In the genomic region with DNA sequence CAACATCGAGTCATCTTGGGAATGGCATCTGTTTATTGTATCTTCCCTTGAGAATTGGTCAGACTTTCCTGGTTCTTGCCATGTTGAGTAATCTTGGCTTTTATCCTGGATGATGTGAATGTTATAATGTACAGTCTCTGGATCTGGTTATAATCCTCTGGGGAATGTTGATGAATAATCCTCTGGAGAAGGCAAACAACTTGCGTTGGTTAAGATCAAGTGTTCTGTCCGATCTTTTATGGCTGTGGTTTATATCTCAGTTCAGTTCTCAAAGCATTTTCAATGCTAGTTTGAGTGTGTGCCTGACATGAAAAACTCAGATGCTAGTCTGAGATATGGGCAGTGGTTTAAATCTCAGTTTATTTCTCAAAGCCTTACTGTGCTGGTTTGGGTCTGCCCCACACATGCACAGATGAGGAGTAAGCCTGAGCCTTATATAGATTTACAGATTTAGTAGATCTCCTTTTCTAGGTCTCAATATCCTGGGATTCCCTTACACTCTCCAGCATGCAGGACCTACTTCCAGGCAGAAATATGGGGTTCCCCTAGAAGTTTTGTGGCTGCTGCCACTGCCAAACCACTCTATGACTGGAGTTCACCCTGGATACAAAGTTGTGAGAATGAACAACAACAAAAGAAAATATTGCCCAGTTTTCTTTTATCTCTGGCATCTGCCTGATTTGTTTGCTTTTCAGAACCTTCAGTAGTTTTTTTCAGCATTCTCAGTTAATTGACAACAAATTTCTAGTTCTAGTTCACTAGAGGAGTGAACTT, we compare ENCODE assay signal across 13 cellular contexts.
DNase-seq lines count a peak whose midpoint lies in the region; ATAC-seq, FAIRE-seq and TF ChIP-seq lines count a peak whose summit lies in the region.
"Had no signal": no experiment of that assay in that cellular context is flagged by ENCODE, and none has a peak within 500 bp of the region (broad histone marks: within the 10 kb centered on the region; RNA-seq: fewer than 3 reads in every experiment).

No MANE protein-coding gene starts in this region.

- TF ChIP-seq CTCF in D721Med (IDR thresholded peaks at IDR 0.05; ENCODE audit: insufficient read depth, missing control alignments) (no peak), fibroblast of mammary gland (conservative IDR thresholded peaks at IDR 0.05; ENCODE audit: control insufficient read depth, insufficient read depth, low read depth, low read length) (no peak), sigmoid colon (IDR thresholded peaks at IDR 0.05) (no peak)

- H3K27ac ChIP-seq in sigmoid colon (peak overlapping the region; percentile 59 to 79 (median 74)), neuronal stem cell (replicated peaks; ENCODE audit: low read length) (no peak overlapping the region)
- H3K27ac ChIP-seq: neutrophil had no signal

- no peak overlapping the region for H3K14ac ChIP-seq in neuronal stem cell (ENCODE audit: low read length)

- H2BK15ac ChIP-seq in neuronal stem cell (ENCODE audit: low read length): no peak overlapping the region

- no peak overlapping the region for H2AK5ac ChIP-seq in neuronal stem cell (ENCODE audit: low read depth, low read length)

- H3K4ac ChIP-seq in neuronal stem cell (ENCODE audit: low read length): no peak overlapping the region

- intact Hi-C loops in sigmoid colon (cut with DNase I): loop anchor here (5.0 to 10.0 kb wide), 2 partner anchors 189 to 397 kb away; no protein-coding TSS in a partner anchor

- no peak overlapping the region for H2BK120ac ChIP-seq in neuronal stem cell (ENCODE audit: low read depth, low read length)

- no peaks in the 10 kb centered on the region for H3K9me3 Mint-ChIP-seq in activated naive CD4-positive, alpha-beta T cell treated with anti-CD3 and anti-CD28 coated beads, Interleukin-2, amount 50 U/mL, for 72 hours

- H3K9ac ChIP-seq in neuronal stem cell (ENCODE audit: low read depth, low read length, poor library complexity): no peak overlapping the region

- no peak overlapping the region for H2AFZ ChIP-seq in neuronal stem cell (ENCODE audit: low read length)

- H3K36me3 ChIP-seq in sigmoid colon: no peaks in the 10 kb centered on the region
- no peaks in the 10 kb centered on the region for H3K36me3 ChIP-seq in neuronal stem cell (replicated peaks in 1 of 2; ENCODE audit: control insufficient read depth in 2 of 2, insufficient read depth in 2 of 2, low read length in 2 of 2)
- H3K36me3 ChIP-seq: neutrophil had no signal

- no peaks in the 10 kb centered on the region for H3K27me3 ChIP-seq in sigmoid colon
- no peaks in the 10 kb centered on the region for H3K27me3 ChIP-seq in neuronal stem cell (ENCODE audit: control insufficient read depth in 3 of 3, insufficient read depth in 3 of 3, low read depth in 1 of 3, low read length in 3 of 3)
- H3K27me3 ChIP-seq: neutrophil had no signal

- 11 to 44% methylated on average over 3 of the region's 3 CpGs for WGBS in sigmoid colon, 2 donors
- WGBS in neuronal stem cell (ENCODE audit: extremely low coverage in 2 of 2, insufficient read length in 2 of 2, insufficient replicate concordance in 1 of 2), 2 donors: no CpG with 5 or more reads among the region's 3 CpGs

- H3K79me1 ChIP-seq in neuronal stem cell (ENCODE audit: low read depth, low read length): no peaks in the 10 kb centered on the region

- peak; percentile 67 to 95 (median 90) for TF ChIP-seq EP300 in sigmoid colon (IDR thresholded peaks at IDR 0.05)

- no peak overlapping the region for H4K8ac ChIP-seq in neuronal stem cell (ENCODE audit: low read depth, low read length)

- ATAC-seq in HG03469 (IDR thresholded peaks at IDR 0.05; ENCODE audit: unreplicated experiment): no peak
- ATAC-seq in activated naive CD4-positive, alpha-beta T cell treated with anti-CD3 and anti-CD28 coated beads, Interleukin-2, amount 50 U/mL, for 72 hours: no peak

- peaks cover 0 to 44% (median 32%) of the 10 kb centered on the region in 4 donors for H3K4me1 ChIP-seq in sigmoid colon
- H3K4me1 ChIP-seq in neuronal stem cell (ENCODE audit: control insufficient read depth in 2 of 2, insufficient read depth in 1 of 2, low read depth in 1 of 2, low read length in 2 of 2): no peaks in the 10 kb centered on the region

- H3K9me3 ChIP-seq in sigmoid colon: no peaks in the 10 kb centered on the region
- no peaks in the 10 kb centered on the region for H3K9me3 ChIP-seq in neuronal stem cell (replicated peaks in 1 of 2; ENCODE audit: control insufficient read depth in 2 of 2, insufficient read depth in 1 of 2, low read depth in 1 of 2, low read length in 2 of 2)
- H3K9me3 ChIP-seq: neutrophil had no signal

- no peak overlapping the region for H3K18ac ChIP-seq in neuronal stem cell (ENCODE audit: low read length)

- no peak for TF ChIP-seq POLR2A in sigmoid colon (IDR thresholded peaks at IDR 0.05)

- H3K4me2 ChIP-seq in neuronal stem cell (ENCODE audit: insufficient read depth, low read length, poor library complexity, severe bottlenecking): no peak overlapping the region

- no peak overlapping the region for H2BK12ac ChIP-seq in neuronal stem cell (ENCODE audit: low read length)

- no peak overlapping the region for H3K27ac Mint-ChIP-seq in activated naive CD4-positive, alpha-beta T cell treated with anti-CD3 and anti-CD28 coated beads, Interleukin-2, amount 50 U/mL, for 72 hours

- H3K36me3 Mint-ChIP-seq in activated naive CD4-positive, alpha-beta T cell treated with anti-CD3 and anti-CD28 coated beads, Interleukin-2, amount 50 U/mL, for 72 hours: no peaks in the 10 kb centered on the region

- no peak overlapping the region for H3K23ac ChIP-seq in neuronal stem cell (ENCODE audit: low read depth, low read length, poor library complexity)

- DNase-seq in D721Med (ENCODE audit: insufficient read length, low spot score) (no peak), NCI-H82 treated with DMSO at 0.1 percent for 48 hours (lab: John Stamatoyannopoulos, UW; ENCODE audit: unreplicated experiment) (peak; percentile 65), fibroblast of mammary gland (ENCODE audit: low read depth) (peak; percentile 100), sigmoid colon (no peak), NCI-H2196 treated with DMSO at 0.1 percent for 48 hours (lab: John Stamatoyannopoulos, UW; ENCODE audit: unreplicated experiment) (no peak), neuronal stem cell (ENCODE audit: low spot score) (no peak)
- no peak for DNase-seq in activated naive CD4-positive, alpha-beta T cell treated with anti-CD3 and anti-CD28 coated beads, Interleukin-2, amount 50 U/mL, for 72 hours (ENCODE audit: low spot score in 2 of 2)
- DNase-seq: activated CD8-positive, alpha-beta memory T cell treated with anti-CD3 and anti-CD28 coated beads, Interleukin-2, amount 50 U/mL, for 4 hours; effector CD8-positive, alpha-beta T cell had no signal

- peak; percentile 85 for FAIRE-seq in D721Med (lab: Jason Lieb, UNC)
- FAIRE-seq: G401.6, HepG2 had no signal

- no peak overlapping the region for H4K91ac ChIP-seq in neuronal stem cell (ENCODE audit: low read depth, low read length, poor library complexity)

- H3K4me3 ChIP-seq in fibroblast of mammary gland (ENCODE audit: control insufficient read depth, low read depth, low read length) (no peak overlapping the region), sigmoid colon (no peak overlapping the region), neuronal stem cell (ENCODE audit: low read length in 2 of 2) (no peak overlapping the region)

- no peak overlapping the region for H2BK5ac ChIP-seq in neuronal stem cell (ENCODE audit: low read length)

Comparison
In these comparisons a context has a peak if more than half of its experiments do, and no peak if none do; other contexts are left out.
1. DNase-seq: peak in NCI-H82 treated with DMSO at 0.1 percent for 48 hours (single experiment) and fibroblast of mammary gland (single experiment); none in D721Med (single experiment), sigmoid colon (single experiment), NCI-H2196 treated with DMSO at 0.1 percent for 48 hours (single experiment), neuronal stem cell (single experiment) and activated naive CD4-positive, alpha-beta T cell treated with anti-CD3 and anti-CD28 coated beads, Interleukin-2, amount 50 U/mL, for 72 hours (0 of 2).